1 cellular context compared by ENCODE assay signal in the genomic region with DNA sequence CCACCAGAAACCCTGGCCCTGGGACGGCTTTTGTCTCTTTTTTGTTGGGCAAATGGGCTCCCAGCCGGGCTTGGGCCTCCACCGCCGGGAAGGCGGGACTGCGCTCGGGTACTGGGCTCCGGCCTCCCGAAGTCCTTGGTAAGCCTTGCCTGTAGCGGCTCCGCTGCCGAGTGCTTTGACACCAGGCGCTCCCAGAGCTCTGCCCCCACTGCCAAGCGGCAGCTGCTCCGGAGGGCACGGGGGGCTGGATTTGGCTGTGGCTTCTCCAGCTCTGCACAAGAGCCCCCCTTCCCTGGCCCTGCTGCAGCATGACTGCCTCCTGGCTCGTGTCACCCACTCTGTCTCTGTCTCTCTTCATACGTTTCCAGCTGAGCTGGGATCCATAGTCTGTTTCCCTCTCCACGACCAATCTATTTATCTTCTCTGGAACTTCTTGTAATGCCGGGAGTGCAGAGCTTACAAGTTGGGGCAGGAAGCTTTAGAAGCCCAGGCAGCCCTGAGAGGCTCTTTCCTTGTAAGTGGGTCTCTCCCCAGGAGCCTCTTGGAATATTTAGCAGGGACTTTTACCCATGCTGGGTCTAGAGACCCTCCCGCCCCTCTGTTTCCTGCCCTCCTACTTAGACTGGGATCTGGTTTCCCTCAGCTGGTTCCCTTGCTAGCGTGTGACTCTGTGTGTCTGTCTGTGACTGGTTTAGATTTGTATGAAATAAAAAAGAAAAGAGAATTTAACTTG.
TF ChIP-seq lines count a peak whose summit lies in the region.

No MANE protein-coding gene starts in this region.

TF ChIP-seq in WTC11, 78 proteins besides CTCF, POLR2A, EP300 and RAD21:
- TF ChIP-seq RORB (CRISPR knock-in tag; IDR thresholded peaks at IDR 0.05) (no peak), KAT7 (CRISPR knock-in tag; IDR thresholded peaks at IDR 0.05; ENCODE audit: borderline replicate concordance) (no peak), ZNF423 (CRISPR knock-in tag; IDR thresholded peaks at IDR 0.05) (peak; percentile 27; the same call in 1 of the 2 replicates), EMX1 (CRISPR knock-in tag; IDR thresholded peaks at IDR 0.05) (no peak)
